In the genomic region with DNA sequence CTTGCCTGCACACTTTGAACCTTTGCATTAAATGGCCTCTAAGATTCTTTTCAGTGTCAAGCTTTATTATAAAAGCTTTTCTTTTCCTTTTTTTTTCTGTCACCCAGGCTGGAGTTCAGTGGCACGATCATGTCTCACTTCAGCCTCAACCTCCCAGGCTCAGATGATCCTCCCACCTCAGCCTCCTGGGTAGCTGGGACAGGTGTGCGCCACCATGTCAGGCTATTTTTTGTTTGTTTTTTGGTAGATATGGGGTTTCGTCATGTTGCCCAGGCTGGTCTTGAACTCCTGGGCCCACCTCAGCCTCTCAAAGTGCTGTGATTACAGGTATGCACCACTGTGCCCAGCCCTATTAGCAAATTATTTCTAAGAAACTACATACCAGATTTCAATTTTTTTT, we compare ENCODE assay signal across 20 cellular contexts.
"Had no signal": no experiment of that assay in that cellular context is flagged by ENCODE, and none has a peak within 500 bp of the region (broad histone marks: within the 10 kb centered on the region; RNA-seq: fewer than 3 reads in every experiment).

No MANE protein-coding gene starts in this region.

- H3K4me3 Mint-ChIP-seq: activated CD8-positive, alpha-beta T cell treated with anti-CD3 and anti-CD28 coated beads, Interleukin-2, amount 10 ng/mL, durations not matched to agents 7 days and 5 days; activated naive CD8-positive, alpha-beta T cell; activated T-helper 1 cell treated with anti-CD3 and anti-CD28 coated beads, Interleukin-12 subunit alpha, Interleukin-12 subunit beta, Interleukin-2, Interleukin-4 antibody, amounts not matched to agents 30 ng/mL and 10 ng/mL and 1 ng/mL, durations not matched to agents 14 hours and 24 hours and 36 hours; mesothelial cell of epicardium; natural killer cell; stimulated activated naive CD8-positive, alpha-beta T cell treated with anti-CD3 and anti-CD28 coated beads, Interleukin-15, amount 100 ng/mL, for 72 hours had no signal

- H3K27me3 ChIP-seq: adrenal gland, left lung, pancreas, tibial nerve had no signal

- H3K9me3 Mint-ChIP-seq: activated T-helper 1 cell treated with anti-CD3 and anti-CD28 coated beads, Interleukin-12 subunit alpha, Interleukin-12 subunit beta, Interleukin-2, Interleukin-4 antibody, amounts not matched to agents 30 ng/mL and 10 ng/mL and 1 ng/mL, durations not matched to agents 14 hours and 24 hours and 36 hours; mesothelial cell of epicardium; natural killer cell; stimulated activated naive CD8-positive, alpha-beta T cell treated with anti-CD3 and anti-CD28 coated beads, Interleukin-15, amount 100 ng/mL, for 72 hours had no signal

- H3K4me3 ChIP-seq: adrenal gland, left lung, lung, pancreas, tibial nerve had no signal

- H3K27ac Mint-ChIP-seq: activated CD8-positive, alpha-beta T cell treated with anti-CD3 and anti-CD28 coated beads, Interleukin-2, amount 10 ng/mL, durations not matched to agents 7 days and 5 days; activated naive CD8-positive, alpha-beta T cell; activated T-helper 1 cell treated with anti-CD3 and anti-CD28 coated beads, Interleukin-12 subunit alpha, Interleukin-12 subunit beta, Interleukin-2, Interleukin-4 antibody, amounts not matched to agents 30 ng/mL and 10 ng/mL and 1 ng/mL, durations not matched to agents 14 hours and 24 hours and 36 hours; natural killer cell had no signal

- H3K27me3 Mint-ChIP-seq: stimulated activated naive CD8-positive, alpha-beta T cell treated with anti-CD3 and anti-CD28 coated beads, Interleukin-15, amount 100 ng/mL, for 72 hours had no signal

- H3K27ac ChIP-seq: adrenal gland, left lung, pancreas had no signal

- DNase-seq: activated CD4-positive, alpha-beta T cell treated with anti-CD3 and anti-CD28 coated beads for 1 hour; activated CD4-positive, alpha-beta T cell treated with anti-CD3 and anti-CD28 coated beads, Interleukin-2, amount 50 U/mL, for 1 hour; activated CD8-positive, alpha-beta T cell treated with anti-CD3 and anti-CD28 coated beads, Interleukin-2, amount 10 ng/mL, durations not matched to agents 7 days and 5 days; activated gamma-delta T cell treated with Interleukin-2 at 50 U/mL for 16 hours; adrenal gland; dermis blood vessel endothelial cell; effector CD8-positive, alpha-beta T cell; foreskin melanocyte; left lung; natural killer cell; pancreas; right cardiac atrium; stimulated activated CD4-positive, alpha-beta T cell treated with anti-CD3 and anti-CD28 coated beads, Interleukin-1b, Interleukin-23, amount 100 ng/mL, for 48 hours; stimulated activated naive CD8-positive, alpha-beta T cell treated with anti-CD3 and anti-CD28 coated beads, Interleukin-15, amount 100 ng/mL, for 72 hours; T-helper 1 cell had no signal

- H3K9me3 ChIP-seq: adrenal gland, left lung, pancreas, tibial nerve had no signal

- ATAC-seq: activated CD8-positive, alpha-beta T cell treated with anti-CD3 and anti-CD28 coated beads, Interleukin-2, amount 10 ng/mL, durations not matched to agents 7 days and 5 days; natural killer cell; pancreas; right cardiac atrium; stimulated activated naive CD8-positive, alpha-beta T cell treated with anti-CD3 and anti-CD28 coated beads, Interleukin-15, amount 100 ng/mL, for 72 hours had no signal

- H3K36me3 Mint-ChIP-seq: mesothelial cell of epicardium, natural killer cell had no signal

- H3K36me3 ChIP-seq: adrenal gland, left lung, pancreas, tibial nerve had no signal
